Comparison of ENCODE assay signal across 23 cellular contexts in genomic region chr12:28681980-28682379, GRCh38.
"Had no signal": no experiment of that assay in that cellular context is flagged by ENCODE, and none has a peak within 500 bp of the region (broad histone marks: within the 10 kb centered on the region; RNA-seq: fewer than 3 reads in every experiment).

No MANE protein-coding gene starts in this region.

- H3K4me3 ChIP-seq: colonic mucosa, esophagus muscularis mucosa, gastrocnemius medialis, heart right ventricle, left lung, lower lobe of right lung, mucosa of descending colon had no signal

- H3K36me3 ChIP-seq: colonic mucosa, esophagus muscularis mucosa, gastrocnemius medialis, heart right ventricle, left lung, lower lobe of right lung had no signal

- FAIRE-seq: endothelial cell of umbilical vein, islet of Langerhans, keratinocyte had no signal

- H3K27me3 Mint-ChIP-seq: dendritic cell treated with granulocyte-macrophage colony-stimulating factor and Interleukin-4, amounts not matched to agents 40 ng/mL and 50 ng/mL, for 4 days; effector memory CD8-positive, alpha-beta T cell had no signal

- H3K4me1 ChIP-seq: colonic mucosa, esophagus muscularis mucosa, foreskin keratinocyte, gastrocnemius medialis, heart right ventricle, left lung, lower lobe of right lung had no signal

- H3K27ac ChIP-seq: colonic mucosa, esophagus muscularis mucosa, foreskin keratinocyte, gastrocnemius medialis, heart right ventricle, left lung, lower lobe of right lung had no signal

- H3K27me3 ChIP-seq: colonic mucosa, esophagus muscularis mucosa, foreskin keratinocyte, gastrocnemius medialis, heart right ventricle, left lung had no signal

- H3K36me3 Mint-ChIP-seq: mesothelial cell of epicardium had no signal

- H3K27ac Mint-ChIP-seq: dendritic cell treated with granulocyte-macrophage colony-stimulating factor and Interleukin-4, amounts not matched to agents 40 ng/mL and 50 ng/mL, for 4 days; effector memory CD8-positive, alpha-beta T cell; endodermal cell had no signal

- H3K9me3 ChIP-seq: colonic mucosa, esophagus muscularis mucosa, gastrocnemius medialis, lower lobe of right lung, mucosa of descending colon had no signal

- H3K9me3 Mint-ChIP-seq: effector memory CD8-positive, alpha-beta T cell had no signal

- H3K4me3 Mint-ChIP-seq: dendritic cell treated with granulocyte-macrophage colony-stimulating factor and Interleukin-4, amounts not matched to agents 40 ng/mL and 50 ng/mL, for 4 days; effector memory CD8-positive, alpha-beta T cell; endodermal cell; mesothelial cell of epicardium had no signal

- ATAC-seq: effector memory CD8-positive, alpha-beta T cell; foreskin keratinocyte; gastrocnemius medialis; heart right ventricle; left cardiac atrium; left lung; left ventricle myocardium superior; lower lobe of right lung; mucosa of descending colon had no signal

- DNase-seq: colonic mucosa; cortex of kidney; effector CD8-positive, alpha-beta T cell; effector memory CD8-positive, alpha-beta T cell; endodermal cell; foreskin keratinocyte; gastrocnemius medialis; glutamatergic neuron; head of caudate nucleus; heart right ventricle; hippocampal formation; left cardiac atrium; left lung; left ventricle myocardium superior; lower lobe of right lung; mesenchymal stem cell; mucosa of descending colon had no signal
